In genomic region chr18:55763298-55763697, GRCh38 we compare ENCODE assay signal across 14 cellular contexts.
A peak's percentile ranks its signal among the peaks of the same experiment; 100 is the strongest.
DNase-seq lines count a peak whose midpoint lies in the region; ATAC-seq, FAIRE-seq and TF ChIP-seq lines count a peak whose summit lies in the region.
"Had no signal": no experiment of that assay in that cellular context is flagged by ENCODE, and none has a peak within 500 bp of the region (broad histone marks: within the 10 kb centered on the region; RNA-seq: fewer than 3 reads in every experiment).

No MANE protein-coding gene starts in this region.

- H3K9me3 Mint-ChIP-seq in Calu3 (ENCODE audit: low read depth, unreplicated experiment): no peaks in the 10 kb centered on the region
- H3K9me3 Mint-ChIP-seq in activated CD4-positive, alpha-beta T cell treated with anti-CD3 and anti-CD28 coated beads, Interleukin-2, amount 10 ng/mL, durations not matched to agents 7 days and 5 days: no peaks in the 10 kb centered on the region
- H3K9me3 Mint-ChIP-seq: activated naive CD4-positive, alpha-beta T cell treated with anti-CD3 and anti-CD28 coated beads, Interleukin-2, amount 50 U/mL, for 24 hours; CD4-positive, alpha-beta T cell had no signal

- DNase-seq in Calu3 (peak; percentile 28), NCI-H226 (peak; percentile 62), dermis blood vessel endothelial cell (peak; percentile 54), myocyte (ENCODE audit: low read depth) (peak; percentile 75), D721Med (ENCODE audit: insufficient read length, low spot score) (no peak)
- no peak for DNase-seq in activated CD4-positive, alpha-beta T cell treated with anti-CD3 and anti-CD28 coated beads, Interleukin-2, amount 10 ng/mL, durations not matched to agents 7 days and 5 days
- DNase-seq: CD4-positive, alpha-beta T cell; immature natural killer cell; NCI-H2029 had no signal

- ATAC-seq in GM18873 (IDR thresholded peaks at IDR 0.05; ENCODE audit: low FRiP score, unreplicated experiment): no peak
- ATAC-seq in HG03457 (IDR thresholded peaks at IDR 0.05; ENCODE audit: unreplicated experiment): no peak
- ATAC-seq: HepG2 had no signal

- TF ChIP-seq CTCF in Calu3 (IDR thresholded peaks at IDR 0.05; ENCODE audit: unreplicated experiment) (no peak), D721Med (IDR thresholded peaks at IDR 0.05; ENCODE audit: insufficient read depth, missing control alignments) (no peak)

- no peaks in the 10 kb centered on the region for H3K36me3 Mint-ChIP-seq in Calu3 (ENCODE audit: insufficient read depth, unreplicated experiment)
- H3K36me3 Mint-ChIP-seq in activated CD4-positive, alpha-beta T cell treated with anti-CD3 and anti-CD28 coated beads, Interleukin-2, amount 10 ng/mL, durations not matched to agents 7 days and 5 days (ENCODE audit: low read depth): no peaks in the 10 kb centered on the region
- H3K36me3 Mint-ChIP-seq: activated naive CD4-positive, alpha-beta T cell treated with anti-CD3 and anti-CD28 coated beads, Interleukin-2, amount 50 U/mL, for 24 hours; immature natural killer cell had no signal

- FAIRE-seq in D721Med (lab: Jason Lieb, UNC): no peak
- FAIRE-seq: HepG2 had no signal

- no TSS peak for BruUV-seq in Calu3 (replicated peaks; lab: Mats Ljungman, UMichigan)

- peaks cover 29% of the 10 kb centered on the region for H3K4me1 Mint-ChIP-seq in Calu3 (ENCODE audit: low read depth, unreplicated experiment)
- no peaks in the 10 kb centered on the region for H3K4me1 Mint-ChIP-seq in activated CD4-positive, alpha-beta T cell treated with anti-CD3 and anti-CD28 coated beads, Interleukin-2, amount 10 ng/mL, durations not matched to agents 7 days and 5 days
- H3K4me1 Mint-ChIP-seq: activated naive CD4-positive, alpha-beta T cell treated with anti-CD3 and anti-CD28 coated beads, Interleukin-2, amount 50 U/mL, for 24 hours; immature natural killer cell had no signal

- POLR2A ChIA-PET in activated CD4-positive, alpha-beta T cell treated with anti-CD3 and anti-CD28 coated beads, Interleukin-2, amount 10 ng/mL, durations not matched to agents 7 days and 5 days (lab: Charles Lee): no interaction called here

- peak overlapping the region; percentile 15 for H3K27ac Mint-ChIP-seq in Calu3 (ENCODE audit: unreplicated experiment)
- no peak overlapping the region for H3K27ac Mint-ChIP-seq in activated CD4-positive, alpha-beta T cell treated with anti-CD3 and anti-CD28 coated beads, Interleukin-2, amount 10 ng/mL, durations not matched to agents 7 days and 5 days
- H3K27ac Mint-ChIP-seq: activated naive CD4-positive, alpha-beta T cell treated with anti-CD3 and anti-CD28 coated beads, Interleukin-2, amount 50 U/mL, for 24 hours; CD4-positive, alpha-beta T cell; immature natural killer cell; stimulated activated naive CD8-positive, alpha-beta T cell treated with anti-CD3 and anti-CD28 coated beads, Interleukin-15, Interleukin-2, amounts not matched to agents 100 ng/mL and 50 ng/mL, for 24 hours had no signal

- intact Hi-C loops in Calu3 (cut with micrococcal nuclease; ENCODE audit: unreplicated experiment): no loop called here

- no peak overlapping the region for H3K4me3 Mint-ChIP-seq in Calu3 (ENCODE audit: low read depth, unreplicated experiment)
- H3K4me3 Mint-ChIP-seq in activated CD4-positive, alpha-beta T cell treated with anti-CD3 and anti-CD28 coated beads, Interleukin-2, amount 10 ng/mL, durations not matched to agents 7 days and 5 days: no peak overlapping the region
- H3K4me3 Mint-ChIP-seq: activated naive CD4-positive, alpha-beta T cell treated with anti-CD3 and anti-CD28 coated beads, Interleukin-2, amount 50 U/mL, for 24 hours; CD4-positive, alpha-beta T cell; immature natural killer cell; stimulated activated naive CD8-positive, alpha-beta T cell treated with anti-CD3 and anti-CD28 coated beads, Interleukin-15, Interleukin-2, amounts not matched to agents 100 ng/mL and 50 ng/mL, for 24 hours had no signal

- CTCF ChIA-PET in Calu3 (lab: Charles Lee): interaction anchor here (0.7 to 1.2 kb wide), 3 partner anchors 41 to 106 kb away, joined by 3 to 4 read pairs (median 3); no protein-coding TSS in a partner anchor
- CTCF ChIA-PET in activated CD4-positive, alpha-beta T cell treated with anti-CD3 and anti-CD28 coated beads, Interleukin-2, amount 10 ng/mL, durations not matched to agents 7 days and 5 days (lab: Charles Lee): no interaction called here

- H3K27me3 Mint-ChIP-seq in Calu3 (ENCODE audit: unreplicated experiment): no peaks in the 10 kb centered on the region
- no peaks in the 10 kb centered on the region for H3K27me3 Mint-ChIP-seq in activated CD4-positive, alpha-beta T cell treated with anti-CD3 and anti-CD28 coated beads, Interleukin-2, amount 10 ng/mL, durations not matched to agents 7 days and 5 days
- H3K27me3 Mint-ChIP-seq: activated naive CD4-positive, alpha-beta T cell treated with anti-CD3 and anti-CD28 coated beads, Interleukin-2, amount 50 U/mL, for 24 hours; CD4-positive, alpha-beta T cell; stimulated activated naive CD8-positive, alpha-beta T cell treated with anti-CD3 and anti-CD28 coated beads, Interleukin-15, Interleukin-2, amounts not matched to agents 100 ng/mL and 50 ng/mL, for 24 hours had no signal

Comparison
In these comparisons a context has a peak if more than half of its experiments do, and no peak if none do; other contexts are left out.
1. DNase-seq: peak in Calu3 (single experiment), NCI-H226 (single experiment), dermis blood vessel endothelial cell (single experiment) and myocyte (single experiment); none in activated CD4-positive, alpha-beta T cell treated with anti-CD3 and anti-CD28 coated beads, Interleukin-2, amount 10 ng/mL, durations not matched to agents 7 days and 5 days (single experiment) and D721Med (single experiment).